16 cellular contexts compared by ENCODE assay signal in genomic region chr1:107804746-107805145, GRCh38.
DNase-seq lines count a peak whose midpoint lies in the region; ATAC-seq, FAIRE-seq and TF ChIP-seq lines count a peak whose summit lies in the region.
"Had no signal": no experiment of that assay in that cellular context is flagged by ENCODE, and none has a peak within 500 bp of the region (broad histone marks: within the 10 kb centered on the region; RNA-seq: fewer than 3 reads in every experiment).

No MANE protein-coding gene starts in this region.

- no peak for TF ChIP-seq CTCF in DND-41 (IDR thresholded peaks at IDR 0.05; ENCODE audit: borderline replicate concordance, extremely low read depth, low read length, poor library complexity, severe bottlenecking)
- TF ChIP-seq CTCF in endodermal cell (conservative IDR thresholded peaks at IDR 0.05), result no peak

- peaks cover 27% of the 10 kb centered on the region for H3K4me1 Mint-ChIP-seq in endodermal cell

- H3K79me2 ChIP-seq in DND-41 (ENCODE audit: insufficient read depth, low read length), result peaks cover 30% of the 10 kb centered on the region

- H3K9ac ChIP-seq in BLaER1 treated with 17β-estradiol and CSF1 and Interleukin-3, amounts not matched to agents 10 nM and 100 nM, result peak overlapping the region in 9 of 11 experiments; percentile 14 to 71 (median 50); a peak in 16 of 22 replicates
- H3K9ac ChIP-seq in DND-41 (ENCODE audit: low read depth, low read length) (0 out of 2 replicates have a peak overlapping the region, but pooled peaks have one; percentile 1), endodermal cell (ENCODE audit: extremely low read depth, low read length, poor library complexity, severe bottlenecking) (no peak overlapping the region)

- no peaks in the 10 kb centered on the region; a peak in 1 of 22 replicates for H4K20me1 ChIP-seq in BLaER1 treated with 17β-estradiol and CSF1 and Interleukin-3, amounts not matched to agents 10 nM and 100 nM
- H4K20me1 ChIP-seq in DND-41 (ENCODE audit: insufficient read depth, low read length), result peaks cover 7% of the 10 kb centered on the region; the same call in 1 of the 2 replicates

- peak overlapping the region in 10 of 11 experiments; percentile 59 to 82 (median 76); a peak in 20 of 22 replicates for H3K27ac ChIP-seq in BLaER1 treated with 17β-estradiol and CSF1 and Interleukin-3, amounts not matched to agents 10 nM and 100 nM
- H3K27ac ChIP-seq in DND-41 (ENCODE audit: low read length), result peak overlapping the region; percentile 40
- no peak overlapping the region for H3K27ac ChIP-seq in endodermal cell (ENCODE audit: low read depth, low read length)

- ATAC-seq in DND-41 (ENCODE audit: insufficient read depth, low read depth) (peak; percentile 57; the same call in 2 of the 3 replicates), HG02973 (IDR thresholded peaks at IDR 0.05; ENCODE audit: unreplicated experiment) (no peak), GM21447 (IDR thresholded peaks at IDR 0.05; ENCODE audit: unreplicated experiment) (no peak)

- peak overlapping the region; percentile 66 to 84 (median 77); a peak in 21 of 22 replicates for H3K4me2 ChIP-seq in BLaER1 treated with 17β-estradiol and CSF1 and Interleukin-3, amounts not matched to agents 10 nM and 100 nM
- peak overlapping the region; percentile 38 for H3K4me2 ChIP-seq in DND-41 (ENCODE audit: insufficient read depth, low read length)

- no peaks in the 10 kb centered on the region for H3K27me3 Mint-ChIP-seq in endodermal cell (ENCODE audit: insufficient read depth)

- no peak overlapping the region for H2AFZ ChIP-seq in DND-41 (ENCODE audit: low read depth, low read length)

- H3K9me3 Mint-ChIP-seq in endodermal cell, result peaks cover 7% of the 10 kb centered on the region

- no peak overlapping the region for H3K4me3 Mint-ChIP-seq in endodermal cell

- H3K27ac Mint-ChIP-seq in endodermal cell, result peak overlapping the region; percentile 19

- FAIRE-seq in H54 (lab: Jason Lieb, UNC), result no peak
- FAIRE-seq: colon, islet of Langerhans had no signal

- H3K4me3 ChIP-seq in BLaER1 treated with 17β-estradiol and CSF1 and Interleukin-3, amounts not matched to agents 10 nM and 100 nM, result peak overlapping the region in 4 of 10 experiments; percentile 28 to 48 (median 40); a peak in 6 of 20 replicates
- H3K4me3 ChIP-seq in DND-41 (ENCODE audit: low read depth in 1 of 2, low read length in 2 of 2), result no peak overlapping the region
- no peak overlapping the region for H3K4me3 ChIP-seq in endodermal cell (ENCODE audit: low read length)

- DNase-seq in DND-41, result no peak
- peak; percentile 4 for DNase-seq in RPMI8226
- no peak for DNase-seq in endodermal cell
- DNase-seq in H54 (ENCODE audit: insufficient read length, low spot score), result no peak
- no peak for DNase-seq in foreskin melanocyte
- DNase-seq: aorta, DMS53, mesendoderm, NCI-H187, NCI-H510A, retina had no signal

- peaks cover 16 to 32% (median 26%) of the 10 kb centered on the region in 11 experiments for H3K9me3 ChIP-seq in BLaER1 treated with 17β-estradiol and CSF1 and Interleukin-3, amounts not matched to agents 10 nM and 100 nM (replicated peaks in 1 of 11)
- no peaks in the 10 kb centered on the region for H3K9me3 ChIP-seq in DND-41 (ENCODE audit: insufficient read depth, low read length, severe bottlenecking)
- peaks cover 6% of the 10 kb centered on the region for H3K9me3 ChIP-seq in endodermal cell (ENCODE audit: control insufficient read depth, low read length)

- H3K36me3 Mint-ChIP-seq in endodermal cell (ENCODE audit: low read depth), result no peaks in the 10 kb centered on the region

- WGBS in endodermal cell (ENCODE audit: insufficient coverage in 1 of 2, insufficient read length in 1 of 2), 2 experiments, result 17% methylated on average over 1 of the region's 1 CpG; no CpG with 5 or more reads in 1 of the 2 experiments

- peaks cover 57 to 77% (median 75%) of the 10 kb centered on the region in 10 experiments for H3K4me1 ChIP-seq in BLaER1 treated with 17β-estradiol and CSF1 and Interleukin-3, amounts not matched to agents 10 nM and 100 nM
- H3K4me1 ChIP-seq in DND-41 (ENCODE audit: insufficient read depth, low read length), result peaks cover 43% of the 10 kb centered on the region
- no peaks in the 10 kb centered on the region for H3K4me1 ChIP-seq in endodermal cell (ENCODE audit: control insufficient read depth, insufficient read depth, low read length)

- TF ChIP-seq POLR2A in H54 (IDR thresholded peaks at IDR 0.05; ENCODE audit: low read depth, low read length), result no peak

- no peaks in the 10 kb centered on the region for H3K27me3 ChIP-seq in BLaER1 treated with 17β-estradiol and CSF1 and Interleukin-3, amounts not matched to agents 10 nM and 100 nM
- H3K27me3 ChIP-seq in DND-41 (ENCODE audit: insufficient read depth, low read length, poor library complexity) (no peaks in the 10 kb centered on the region), endodermal cell (ENCODE audit: control insufficient read depth, insufficient read depth, low read length, poor library complexity, severe bottlenecking) (no peaks in the 10 kb centered on the region)

- H3K36me3 ChIP-seq in BLaER1 treated with 17β-estradiol and CSF1 and Interleukin-3, amounts not matched to agents 10 nM and 100 nM, result peaks cover 0 to 20% (median 0%) of the 10 kb centered on the region in 11 experiments; a peak in 8 of 22 replicates
- no peaks in the 10 kb centered on the region for H3K36me3 ChIP-seq in DND-41 (ENCODE audit: insufficient read depth, low read length)
- no peaks in the 10 kb centered on the region for H3K36me3 ChIP-seq in endodermal cell (ENCODE audit: control insufficient read depth, insufficient read depth, low read length)
